ENCODE assay signal across 14 cellular contexts in genomic region chr10:20535846-20536245, GRCh38.
DNase-seq lines count a peak whose midpoint lies in the region; TF ChIP-seq lines count a peak whose summit lies in the region.
"Had no signal": no experiment of that assay in that cellular context is flagged by ENCODE, and none has a peak within 500 bp of the region (broad histone marks: within the 10 kb centered on the region; RNA-seq: fewer than 3 reads in every experiment).

No MANE protein-coding gene starts in this region.

- H3K9me3 Mint-ChIP-seq in glutamatergic neuron (ENCODE audit: unreplicated experiment) = no peaks in the 10 kb centered on the region

- peaks cover 13% of the 10 kb centered on the region for H3K36me3 Mint-ChIP-seq in glutamatergic neuron (ENCODE audit: unreplicated experiment)
- H3K36me3 Mint-ChIP-seq: CD8-positive, alpha-beta memory T cell; IgD-negative memory B cell had no signal

- H3K27ac Mint-ChIP-seq in glutamatergic neuron (ENCODE audit: unreplicated experiment) = peak overlapping the region; percentile 30
- H3K27ac Mint-ChIP-seq: CD8-positive, alpha-beta memory T cell; IgD-negative memory B cell had no signal

- no peaks in the 10 kb centered on the region for H3K4me1 Mint-ChIP-seq in glutamatergic neuron (ENCODE audit: low read depth, unreplicated experiment)
- H3K4me1 Mint-ChIP-seq: CD8-positive, alpha-beta memory T cell; IgD-negative memory B cell had no signal

- H3K27me3 Mint-ChIP-seq in glutamatergic neuron (ENCODE audit: unreplicated experiment) = no peaks in the 10 kb centered on the region
- H3K27me3 Mint-ChIP-seq: CD8-positive, alpha-beta memory T cell; IgD-negative memory B cell had no signal

- TF ChIP-seq CTCF in glutamatergic neuron (IDR thresholded peaks at IDR 0.05; ENCODE audit: partially characterized antibody, unreplicated experiment) = no peak

- H3K4me3 Mint-ChIP-seq in glutamatergic neuron (ENCODE audit: unreplicated experiment) = no peak overlapping the region
- H3K4me3 Mint-ChIP-seq: CD8-positive, alpha-beta memory T cell; IgD-negative memory B cell had no signal

- DNase-seq in Ammon's horn (ENCODE audit: low spot score) (peak; percentile 3), NCI-H748 treated with DMSO at 0.1 percent for 48 hours (lab: John Stamatoyannopoulos, UW) (peak; percentile 1), glutamatergic neuron (no peak), retina (peak; percentile 41), NCI-H1694 (lab: John Stamatoyannopoulos, UW) (no peak), iPS-NIHi11 (ENCODE audit: low spot score) (no peak), COR-L47 (lab: John Stamatoyannopoulos, UW) (no peak)
- DNase-seq: AML-193; CD8-positive, alpha-beta memory T cell; DMS79; NCI-H1930; NCI-H510A treated with DMSO at 0.1 percent for 48 hours; OCI-M1 had no signal

Comparison
In these comparisons a context has a peak if more than half of its experiments do, and no peak if none do; other contexts are left out.
1. DNase-seq: peak in Ammon's horn (single experiment), NCI-H748 treated with DMSO at 0.1 percent for 48 hours (single experiment) and retina (single experiment); none in glutamatergic neuron (single experiment), NCI-H1694 (single experiment), iPS-NIHi11 (single experiment) and COR-L47 (single experiment).